9 cellular contexts compared by ENCODE assay signal in genomic region chr17:1413281-1413791, GRCh38. TPM values are rescaled to one million over a fixed set of nuclear protein-coding genes. Genes with fewer than 3 reads are reported as not detected.
A peak's percentile ranks its signal among the peaks of the same experiment; 100 is the strongest.
DNase-seq lines count a peak whose midpoint lies in the region; ATAC-seq and TF ChIP-seq lines count a peak whose summit lies in the region.
"Had no signal": no experiment of that assay in that cellular context is flagged by ENCODE, and none has a peak within 500 bp of the region (broad histone marks: within the 10 kb centered on the region; RNA-seq: fewer than 3 reads in every experiment).

No MANE protein-coding gene starts in this region.

- intact Hi-C loops in sciatic nerve (cut with DNase I): no loop called here

- DNase-seq in HFF-Myc (ENCODE audit: extremely low read depth, low read depth) (peak; percentile 48), RPMI7951 (ENCODE audit: low read depth) (peak; percentile 90), fibroblast of mammary gland (ENCODE audit: low read depth) (peak; percentile 94), sciatic nerve (ENCODE audit: low spot score) (no peak), NCI-H2171 (lab: John Stamatoyannopoulos, UW) (no peak), ecto neural progenitor cell (ENCODE audit: low spot score) (no peak), NAMALWA (ENCODE audit: low spot score) (no peak)
- DNase-seq: activated naive CD4-positive, alpha-beta T cell treated with anti-CD3 and anti-CD28 coated beads, Interleukin-2, amount 10 ng/mL, durations not matched to agents 7 days and 5 days had no signal

- ATAC-seq in sciatic nerve (peak; percentile 81), HG02885 (IDR thresholded peaks at IDR 0.05; ENCODE audit: poor library complexity, unreplicated experiment) (no peak)

- TF ChIP-seq CTCF in HFF-Myc (IDR thresholded peaks at IDR 0.05; ENCODE audit: low read depth, low read length, missing control alignments) (no peak), fibroblast of mammary gland (conservative IDR thresholded peaks at IDR 0.05; ENCODE audit: control insufficient read depth, insufficient read depth, low read depth, low read length) (no peak)

- H3K4me3 ChIP-seq in HFF-Myc (replicated peaks; ENCODE audit: low read depth, low read length) (no peak overlapping the region), fibroblast of mammary gland (ENCODE audit: control insufficient read depth, low read depth, low read length) (no peak overlapping the region)

RNA-seq across cellular contexts. Expression of gene YWHAE, which starts 13.3 kb away (rescaled TPM):
- 337 and 342 TPM in 2 replicates for total RNA-seq in RPMI7951 (2014; rRNA removed; shearing (Covaris generic))
- total RNA-seq in sciatic nerve: 473 TPM

RNA-seq across cellular contexts. Expression of gene CRK, which starts 42.7 kb away (rescaled TPM):
- 62.6 and 67.6 TPM in 2 replicates for total RNA-seq in RPMI7951 (2014; rRNA removed; shearing (Covaris generic))
- total RNA-seq in sciatic nerve: 59.6 TPM

Comparison
In these comparisons a context has a peak if more than half of its experiments do, and no peak if none do; other contexts are left out.
1. DNase-seq: peak in HFF-Myc (single experiment), RPMI7951 (single experiment) and fibroblast of mammary gland (single experiment); none in sciatic nerve (single experiment), NCI-H2171 (single experiment), ecto neural progenitor cell (single experiment) and NAMALWA (single experiment).